Comparison of ENCODE assay signal across 13 cellular contexts in genomic region chr11:3030289-3031070, GRCh38. TPM values are rescaled to one million over a fixed set of nuclear protein-coding genes. Genes with fewer than 3 reads are reported as not detected.
DNase-seq lines count a peak whose midpoint lies in the region; ATAC-seq and TF ChIP-seq lines count a peak whose summit lies in the region.
"Had no signal": no experiment of that assay in that cellular context is flagged by ENCODE, and none has a peak within 500 bp of the region (broad histone marks: within the 10 kb centered on the region; RNA-seq: fewer than 3 reads in every experiment).

No MANE protein-coding gene starts in this region.

- H3K4me1 Mint-ChIP-seq in activated naive CD4-positive, alpha-beta T cell treated with anti-CD3 and anti-CD28 coated beads, Interleukin-2, amount 10 ng/mL, durations not matched to agents 7 days and 5 days: peaks cover 23% of the 10 kb centered on the region
- H3K4me1 Mint-ChIP-seq: brain had no signal

- peak overlapping the region in 1 of 59 donors; percentile 6 for H3K4me3 ChIP-seq in dorsolateral prefrontal cortex
- H3K4me3 ChIP-seq: thyroid gland had no signal

- CTCF ChIA-PET in activated naive CD4-positive, alpha-beta T cell treated with anti-CD3 and anti-CD28 coated beads, Interleukin-2, amount 10 ng/mL, durations not matched to agents 7 days and 5 days (lab: Charles Lee): interaction anchor here (2.1 kb wide), 1 partner anchor 61 kb away, joined by 6 read pairs; no protein-coding TSS in a partner anchor

- H3K27ac Mint-ChIP-seq in activated naive CD4-positive, alpha-beta T cell treated with anti-CD3 and anti-CD28 coated beads, Interleukin-2, amount 10 ng/mL, durations not matched to agents 7 days and 5 days: peak overlapping the region; percentile 1

- H3K4me3 Mint-ChIP-seq in activated naive CD4-positive, alpha-beta T cell treated with anti-CD3 and anti-CD28 coated beads, Interleukin-2, amount 10 ng/mL, durations not matched to agents 7 days and 5 days: no peak overlapping the region
- H3K4me3 Mint-ChIP-seq: brain had no signal

- intact Hi-C loops in dorsolateral prefrontal cortex (cut with DNase I): no loop called here

- H3K27me3 ChIP-seq in dorsolateral prefrontal cortex: no peaks in the 10 kb centered on the region
- H3K27me3 ChIP-seq: thyroid gland had no signal

- H3K36me3 Mint-ChIP-seq in activated naive CD4-positive, alpha-beta T cell treated with anti-CD3 and anti-CD28 coated beads, Interleukin-2, amount 10 ng/mL, durations not matched to agents 7 days and 5 days: peaks cover 62% of the 10 kb centered on the region

- no peak for DNase-seq in activated naive CD4-positive, alpha-beta T cell treated with anti-CD3 and anti-CD28 coated beads, Interleukin-2, amount 10 ng/mL, durations not matched to agents 7 days and 5 days
- no peak for DNase-seq in activated naive CD4-positive, alpha-beta T cell (lab: John Stamatoyannopoulos, UW)
- DNase-seq in NCI-H524 treated with DMSO at 0.1 percent for 48 hours (lab: John Stamatoyannopoulos, UW) (peak; percentile 67), dorsolateral prefrontal cortex (no peak), RKO (ENCODE audit: low spot score) (no peak)
- no peak for DNase-seq in stimulated activated CD4-positive, alpha-beta T cell treated with anti-CD3 and anti-CD28 coated beads, Interleukin-12 subunit alpha, Interleukin-12 subunit beta, amount 100 ng/mL, for 4 hours
- DNase-seq: activated gamma-delta T cell treated with Interleukin-2 at 50 U/mL for 16 hours, EL, foreskin melanocyte, thyroid gland had no signal

- TF ChIP-seq CTCF in dorsolateral prefrontal cortex (IDR thresholded peaks at IDR 0.05 in 54 of 56, conservative IDR thresholded peaks at IDR 0.05 in 2 of 56; ENCODE audit: low read depth in 1 of 56, partially characterized antibody in 56 of 56): no peak

- no peaks in the 10 kb centered on the region for H3K27me3 Mint-ChIP-seq in activated naive CD4-positive, alpha-beta T cell treated with anti-CD3 and anti-CD28 coated beads, Interleukin-2, amount 10 ng/mL, durations not matched to agents 7 days and 5 days
- H3K27me3 Mint-ChIP-seq: brain had no signal

- ATAC-seq in HG02884 (IDR thresholded peaks at IDR 0.05; ENCODE audit: unreplicated experiment): no peak

- no peaks in the 10 kb centered on the region for H3K9me3 Mint-ChIP-seq in activated naive CD4-positive, alpha-beta T cell treated with anti-CD3 and anti-CD28 coated beads, Interleukin-2, amount 10 ng/mL, durations not matched to agents 7 days and 5 days
- H3K9me3 Mint-ChIP-seq: brain had no signal

- H3K27ac ChIP-seq in dorsolateral prefrontal cortex: peak overlapping the region in 46 of 59 donors; percentile 1 to 81 (median 53)
- H3K27ac ChIP-seq in temporal lobe (ENCODE audit: low read depth, low read length): peak overlapping the region; percentile 30
- H3K27ac ChIP-seq: thyroid gland had no signal

RNA-seq across cellular contexts. Expression of gene CARS1, which starts 26.7 kb away (rescaled TPM):
- total RNA-seq in dorsolateral prefrontal cortex (100 to 1,000 TPM in 1 of 120 experiments, 10 to 100 TPM in 119; 40.9 to 104 (median 59.2) TPM), temporal lobe (34.9 TPM)

RNA-seq across cellular contexts. Expression of gene NAP1L4, which starts 38.4 kb away (rescaled TPM):
- total RNA-seq in dorsolateral prefrontal cortex (100 to 1,000 TPM; 135 to 252 (median 182) TPM), temporal lobe (185 TPM)
